16 cellular contexts compared by ENCODE assay signal in genomic region chr11:128824199-128825049, GRCh38. TPM values are rescaled to one million over a fixed set of nuclear protein-coding genes. Genes with fewer than 3 reads are reported as not detected.
DNase-seq lines count a peak whose midpoint lies in the region; ATAC-seq, FAIRE-seq and TF ChIP-seq lines count a peak whose summit lies in the region.
"Had no signal": no experiment of that assay in that cellular context is flagged by ENCODE, and none has a peak within 500 bp of the region (broad histone marks: within the 10 kb centered on the region; RNA-seq: fewer than 3 reads in every experiment).

No MANE protein-coding gene starts in this region.

- CTCF ChIA-PET in WTC11 (lab: Charles Lee): interaction anchor here (0.6 to 2.3 kb wide), 16 partner anchors 12 to 667 kb away, joined by 3 to 15 read pairs (median 4); no protein-coding TSS in a partner anchor

- peaks cover 15% of the 10 kb centered on the region for H3K27me3 Mint-ChIP-seq in WTC11 (ENCODE audit: low read depth)
- peaks cover 10 to 15% (median 15%) of the 10 kb centered on the region in 3 donors for H3K27me3 Mint-ChIP-seq in CD14-positive monocyte (ENCODE audit: low read depth in 3 of 3)
- H3K27me3 Mint-ChIP-seq: activated naive CD4-positive, alpha-beta T cell treated with anti-CD3 and anti-CD28 coated beads, Interleukin-2, amount 10 ng/mL, durations not matched to agents 7 days and 5 days had no signal

- TF ChIP-seq CTCF in WTC11 (IDR thresholded peaks at IDR 0.05) (no peak), lower lobe of right lung (IDR thresholded peaks at IDR 0.05) (no peak), suprapubic skin (IDR thresholded peaks at IDR 0.05) (no peak), GM10266 (IDR thresholded peaks at IDR 0.05; ENCODE audit: control insufficient read depth, insufficient read depth, low read depth, missing control alignments) (no peak), CD14-positive monocyte (IDR thresholded peaks at IDR 0.05) (no peak)

- TF ChIP-seq EP300 in suprapubic skin (IDR thresholded peaks at IDR 0.05): no peak

- intact Hi-C loops in lower lobe of right lung (cut with DNase I): no loop called here
- intact Hi-C loops in CD14-positive monocyte (cut with micrococcal nuclease): no loop called here

- peak; percentile 62 for ATAC-seq in WTC11
- ATAC-seq in lower lobe of right lung: no peak
- ATAC-seq: CD8-positive, alpha-beta T cell had no signal

- WGBS in suprapubic skin: 32% methylated on average over 52 of the region's 68 CpGs

- H3K4me3 Mint-ChIP-seq in WTC11 (peak overlapping the region; percentile 54), CD14-positive monocyte (no peak overlapping the region)
- H3K4me3 Mint-ChIP-seq: activated naive CD4-positive, alpha-beta T cell treated with anti-CD3 and anti-CD28 coated beads, Interleukin-2, amount 10 ng/mL, durations not matched to agents 7 days and 5 days; CD8-positive, alpha-beta T cell had no signal

- H3K9me3 Mint-ChIP-seq in WTC11 (no peaks in the 10 kb centered on the region), CD14-positive monocyte (peaks cover 0 to 11% (median 7%) of the 10 kb centered on the region in 7 donors)
- H3K9me3 Mint-ChIP-seq: activated naive CD4-positive, alpha-beta T cell treated with anti-CD3 and anti-CD28 coated beads, Interleukin-2, amount 10 ng/mL, durations not matched to agents 7 days and 5 days; CD8-positive, alpha-beta T cell had no signal

- no peaks in the 10 kb centered on the region for H3K9me3 ChIP-seq in lower lobe of right lung
- H3K9me3 ChIP-seq in suprapubic skin: no peaks in the 10 kb centered on the region

- no peak for FAIRE-seq in frontal cortex (lab: Jason Lieb, UNC)
- FAIRE-seq: colon had no signal

- H3K4me1 Mint-ChIP-seq in WTC11 (peaks cover 43% of the 10 kb centered on the region), CD14-positive monocyte (peaks cover 24% of the 10 kb centered on the region)
- H3K4me1 Mint-ChIP-seq: activated naive CD4-positive, alpha-beta T cell treated with anti-CD3 and anti-CD28 coated beads, Interleukin-2, amount 10 ng/mL, durations not matched to agents 7 days and 5 days had no signal

- peak overlapping the region; percentile 11 for H3K4me3 ChIP-seq in lower lobe of right lung
- H3K4me3 ChIP-seq in suprapubic skin: peak overlapping the region; percentile 32

- H3K4me1 ChIP-seq in lower lobe of right lung (peaks cover 2% of the 10 kb centered on the region), suprapubic skin (peaks cover 6% of the 10 kb centered on the region)

- DNase-seq in WTC11 (ENCODE audit: low spot score) (peak; percentile 32), frontal cortex (ENCODE audit: low spot score in 2 of 2) (peak; percentile 40), lower lobe of right lung (no peak), suprapubic skin (ENCODE audit: low spot score in 2 of 2) (no peak), T-helper 9 cell (no peak), LoVo (ENCODE audit: low spot score) (no peak), GM10266 (ENCODE audit: extremely low spot score) (no peak), CD14-positive monocyte (ENCODE audit: low spot score) (no peak)
- DNase-seq: activated naive CD4-positive, alpha-beta T cell treated with anti-CD3 and anti-CD28 coated beads, Interleukin-2, amount 10 ng/mL, durations not matched to agents 7 days and 5 days; GF-D8; HCEC 1CT; NCI-H1417; stimulated activated CD4-positive, alpha-beta T cell treated with anti-CD3 and anti-CD28 coated beads, Interleukin-4, amount 100 ng/mL, for 24 hours had no signal

- POLR2A ChIA-PET in WTC11 (lab: Charles Lee): no interaction called here

- TF ChIP-seq POLR2A in suprapubic skin (IDR thresholded peaks at IDR 0.05): no peak

- H3K36me3 Mint-ChIP-seq in WTC11 (no peaks in the 10 kb centered on the region), CD14-positive monocyte (peaks cover 36 to 41% of the 10 kb centered on the region in 2 donors)

- H3K36me3 ChIP-seq in lower lobe of right lung: no peaks in the 10 kb centered on the region
- H3K36me3 ChIP-seq in suprapubic skin: no peaks in the 10 kb centered on the region

- no peaks in the 10 kb centered on the region for H3K27me3 ChIP-seq in lower lobe of right lung (ENCODE audit: low read depth)
- peaks cover 6% of the 10 kb centered on the region for H3K27me3 ChIP-seq in suprapubic skin

- H3K27ac Mint-ChIP-seq in WTC11 (no peak overlapping the region), CD14-positive monocyte (no peak overlapping the region)
- H3K27ac Mint-ChIP-seq: activated naive CD4-positive, alpha-beta T cell treated with anti-CD3 and anti-CD28 coated beads, Interleukin-2, amount 10 ng/mL, durations not matched to agents 7 days and 5 days; CD8-positive, alpha-beta T cell had no signal

- H3K27ac ChIP-seq in lower lobe of right lung (no peak overlapping the region), suprapubic skin (no peak overlapping the region)
- H3K27ac ChIP-seq: RWPE1 had no signal

TF ChIP-seq in WTC11, 78 proteins besides CTCF, POLR2A, EP300 and RAD21:
- TF ChIP-seq SOX15 (CRISPR knock-in tag; IDR thresholded peaks at IDR 0.05) (no peak), GRHL2 (CRISPR knock-in tag; IDR thresholded peaks at IDR 0.05; ENCODE audit: insufficient replicate concordance, severe bottlenecking) (no peak), TEAD4 (CRISPR knock-in tag; IDR thresholded peaks at IDR 0.05) (no peak), ZNF121 (CRISPR knock-in tag; IDR thresholded peaks at IDR 0.05) (no peak), HMGA2 (CRISPR knock-in tag; IDR thresholded peaks at IDR 0.05) (no peak), ZNF396 (CRISPR knock-in tag; IDR thresholded peaks at IDR 0.05; ENCODE audit: borderline replicate concordance) (no peak), KAT7 (CRISPR knock-in tag; IDR thresholded peaks at IDR 0.05; ENCODE audit: borderline replicate concordance) (no peak), SMAD3 (CRISPR knock-in tag; IDR thresholded peaks at IDR 0.05; ENCODE audit: borderline replicate concordance) (no peak), NR1H2 (CRISPR knock-in tag; IDR thresholded peaks at IDR 0.05) (no peak)
- TF ChIP-seq, protein P1, sequence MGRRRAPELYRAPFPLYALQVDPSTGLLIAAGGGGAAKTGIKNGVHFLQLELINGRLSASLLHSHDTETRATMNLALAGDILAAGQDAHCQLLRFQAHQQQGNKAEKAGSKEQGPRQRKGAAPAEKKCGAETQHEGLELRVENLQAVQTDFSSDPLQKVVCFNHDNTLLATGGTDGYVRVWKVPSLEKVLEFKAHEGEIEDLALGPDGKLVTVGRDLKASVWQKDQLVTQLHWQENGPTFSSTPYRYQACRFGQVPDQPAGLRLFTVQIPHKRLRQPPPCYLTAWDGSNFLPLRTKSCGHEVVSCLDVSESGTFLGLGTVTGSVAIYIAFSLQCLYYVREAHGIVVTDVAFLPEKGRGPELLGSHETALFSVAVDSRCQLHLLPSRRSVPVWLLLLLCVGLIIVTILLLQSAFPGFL (CRISPR knock-in tag; IDR thresholded peaks at IDR 0.05; ENCODE audit: borderline replicate concordance): no peak

RNA-seq across cellular contexts. Expression of gene KCNJ1, which starts 42.7 kb away (rescaled TPM):
- total RNA-seq in WTC11 (2021): 0.07 to 0.24 TPM (median 0.16 TPM) in 3 replicates
- total RNA-seq in frontal cortex: not detected
- total RNA-seq in lower lobe of right lung: 0.18 TPM
- 1 to 10 TPM in 1 of 4 donors, under 1 TPM in 1, not detected in 2; 0.18 to 3.0 TPM for total RNA-seq in suprapubic skin
- under 1 TPM in 1 of 2 donors, not detected in 1; 0.12 TPM for polyA plus RNA-seq in CD14-positive monocyte
- total RNA-seq: CD8-positive, alpha-beta T cell had no signal

Comparison
In these comparisons a context has a peak if more than half of its experiments do, and no peak if none do; other contexts are left out.
1. DNase-seq: peak in WTC11 (single experiment) and frontal cortex (2 of 2); none in lower lobe of right lung (single experiment), suprapubic skin (0 of 2), T-helper 9 cell (single experiment), LoVo (single experiment), GM10266 (single experiment) and CD14-positive monocyte (single experiment).